ENCODE assay signal across 1 cellular context in the genomic region with DNA sequence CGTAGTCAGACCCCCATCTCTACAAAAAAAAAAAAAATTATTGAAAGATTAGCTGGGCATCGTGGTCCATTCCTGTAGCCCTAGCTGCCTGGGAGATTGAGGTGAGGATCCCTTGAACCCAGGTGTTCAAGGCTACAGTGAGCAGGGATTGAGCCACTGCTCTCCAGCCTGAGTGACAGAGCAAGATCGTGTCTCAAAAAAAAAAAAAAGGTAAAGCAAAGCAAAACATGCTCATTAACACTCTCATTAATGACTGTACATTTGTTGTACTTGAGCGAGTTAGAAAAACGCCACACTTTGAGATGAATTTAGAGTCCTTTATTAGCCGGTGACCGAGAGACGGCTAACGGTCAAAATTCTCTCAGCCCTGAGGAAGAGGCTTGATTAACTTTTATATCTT.
A peak's percentile ranks its signal among the peaks of the same experiment; 100 is the strongest.
TF ChIP-seq lines count a peak whose summit lies in the region.

No MANE protein-coding gene starts in this region.

TF ChIP-seq in K562, 482 proteins besides CTCF, POLR2A, EP300 and RAD21:
- no peak for TF ChIP-seq STAT6 (CRISPR knock-in tag; IDR thresholded peaks at IDR 0.05)
- no peak for TF ChIP-seq TBP (optimal IDR thresholded peaks at IDR 0.05; ENCODE audit: low read depth, low read length)
- TF ChIP-seq, protein P1, sequence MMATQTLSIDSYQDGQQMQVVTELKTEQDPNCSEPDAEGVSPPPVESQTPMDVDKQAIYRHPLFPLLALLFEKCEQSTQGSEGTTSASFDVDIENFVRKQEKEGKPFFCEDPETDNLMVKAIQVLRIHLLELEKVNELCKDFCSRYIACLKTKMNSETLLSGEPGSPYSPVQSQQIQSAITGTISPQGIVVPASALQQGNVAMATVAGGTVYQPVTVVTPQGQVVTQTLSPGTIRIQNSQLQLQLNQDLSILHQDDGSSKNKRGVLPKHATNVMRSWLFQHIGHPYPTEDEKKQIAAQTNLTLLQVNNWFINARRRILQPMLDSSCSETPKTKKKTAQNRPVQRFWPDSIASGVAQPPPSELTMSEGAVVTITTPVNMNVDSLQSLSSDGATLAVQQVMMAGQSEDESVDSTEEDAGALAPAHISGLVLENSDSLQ (IDR thresholded peaks at IDR 0.05) = peak; percentile 61
- TF ChIP-seq SMARCC2 (IDR thresholded peaks at IDR 0.05; ENCODE audit: low read depth) = no peak
- TF ChIP-seq ZNF384 (IDR thresholded peaks at IDR 0.05; ENCODE audit: low read depth, low read length) = peak; percentile 56
- TF ChIP-seq CAMTA2 (CRISPR knock-in tag; conservative IDR thresholded peaks at IDR 0.05) = no peak
- TF ChIP-seq EP400 (IDR thresholded peaks at IDR 0.05) = no peak
- TF ChIP-seq, protein P2, sequence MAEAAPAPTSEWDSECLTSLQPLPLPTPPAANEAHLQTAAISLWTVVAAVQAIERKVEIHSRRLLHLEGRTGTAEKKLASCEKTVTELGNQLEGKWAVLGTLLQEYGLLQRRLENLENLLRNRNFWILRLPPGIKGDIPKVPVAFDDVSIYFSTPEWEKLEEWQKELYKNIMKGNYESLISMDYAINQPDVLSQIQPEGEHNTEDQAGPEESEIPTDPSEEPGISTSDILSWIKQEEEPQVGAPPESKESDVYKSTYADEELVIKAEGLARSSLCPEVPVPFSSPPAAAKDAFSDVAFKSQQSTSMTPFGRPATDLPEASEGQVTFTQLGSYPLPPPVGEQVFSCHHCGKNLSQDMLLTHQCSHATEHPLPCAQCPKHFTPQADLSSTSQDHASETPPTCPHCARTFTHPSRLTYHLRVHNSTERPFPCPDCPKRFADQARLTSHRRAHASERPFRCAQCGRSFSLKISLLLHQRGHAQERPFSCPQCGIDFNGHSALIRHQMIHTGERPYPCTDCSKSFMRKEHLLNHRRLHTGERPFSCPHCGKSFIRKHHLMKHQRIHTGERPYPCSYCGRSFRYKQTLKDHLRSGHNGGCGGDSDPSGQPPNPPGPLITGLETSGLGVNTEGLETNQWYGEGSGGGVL (CRISPR knock-in tag; IDR thresholded peaks at IDR 0.05) = no peak
- TF ChIP-seq, protein P3, sequence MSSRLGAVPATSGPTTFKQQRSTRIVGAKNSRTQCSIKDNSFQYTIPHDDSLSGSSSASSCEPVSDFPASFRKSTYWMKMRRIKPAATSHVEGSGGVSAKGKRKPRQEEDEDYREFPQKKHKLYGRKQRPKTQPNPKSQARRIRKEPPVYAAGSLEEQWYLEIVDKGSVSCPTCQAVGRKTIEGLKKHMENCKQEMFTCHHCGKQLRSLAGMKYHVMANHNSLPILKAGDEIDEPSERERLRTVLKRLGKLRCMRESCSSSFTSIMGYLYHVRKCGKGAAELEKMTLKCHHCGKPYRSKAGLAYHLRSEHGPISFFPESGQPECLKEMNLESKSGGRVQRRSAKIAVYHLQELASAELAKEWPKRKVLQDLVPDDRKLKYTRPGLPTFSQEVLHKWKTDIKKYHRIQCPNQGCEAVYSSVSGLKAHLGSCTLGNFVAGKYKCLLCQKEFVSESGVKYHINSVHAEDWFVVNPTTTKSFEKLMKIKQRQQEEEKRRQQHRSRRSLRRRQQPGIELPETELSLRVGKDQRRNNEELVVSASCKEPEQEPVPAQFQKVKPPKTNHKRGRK (tag; IDR thresholded peaks at IDR 0.05) = no peak
- TF ChIP-seq PURB (CRISPR knock-in tag; IDR thresholded peaks at IDR 0.05; ENCODE audit: low read depth) = no peak
- TF ChIP-seq ZEB2 (IDR thresholded peaks at IDR 0.05) = no peak
- no peak for TF ChIP-seq HMG20B (CRISPR knock-in tag; IDR thresholded peaks at IDR 0.05)
